22 cellular contexts compared by ENCODE assay signal in the genomic region with DNA sequence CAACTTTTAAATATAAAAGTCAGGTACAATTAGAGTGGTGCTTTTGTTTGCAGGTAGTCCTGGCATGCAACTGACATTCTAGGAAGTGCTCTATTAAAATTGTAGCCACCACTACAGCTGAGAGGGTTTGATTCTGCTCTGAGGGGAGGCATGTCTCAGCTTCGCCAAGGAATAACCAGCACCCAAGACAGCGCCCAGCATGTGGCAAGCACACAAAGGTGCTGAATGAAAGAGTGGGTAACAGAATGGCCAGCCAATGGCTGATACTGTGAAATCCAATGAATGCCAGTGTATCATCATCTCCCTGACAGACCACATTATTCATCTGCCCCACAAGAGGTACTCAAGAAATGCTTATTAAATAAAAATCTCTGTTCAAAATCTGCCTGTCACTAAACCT. TPM values are rescaled to one million over a fixed set of nuclear protein-coding genes. Genes with fewer than 3 reads are reported as not detected.
DNase-seq lines count a peak whose midpoint lies in the region; ATAC-seq and TF ChIP-seq lines count a peak whose summit lies in the region.
"Had no signal": no experiment of that assay in that cellular context is flagged by ENCODE, and none has a peak within 500 bp of the region (broad histone marks: within the 10 kb centered on the region; RNA-seq: fewer than 3 reads in every experiment).

No MANE protein-coding gene starts in this region.

- H3K4me3 ChIP-seq in SK-N-SH (ENCODE audit: low read depth in 2 of 2, low read length in 1 of 2), result no peak overlapping the region
- H3K4me3 ChIP-seq: Peyer's patch, SJCRH30 had no signal

- no peak for DNase-seq in SK-N-SH
- DNase-seq in central memory CD8-positive, alpha-beta T cell (ENCODE audit: low spot score in 2 of 2), result no peak
- no peak for DNase-seq in activated CD8-positive, alpha-beta memory T cell treated with anti-CD3 and anti-CD28 coated beads, Interleukin-2, amount 50 U/mL, for 48 hours
- DNase-seq in activated CD4-positive, alpha-beta T cell treated with anti-CD3 and anti-CD28 coated beads, Interleukin-2, amount 10 ng/mL, durations not matched to agents 7 days and 5 days, result no peak
- DNase-seq: ACHN, C1 segment of cervical spinal cord, EL, GF-D8, GOT3, HCEC 1CT, NCI-H1417, NCI-H1694 treated with DMSO at 0.1 percent for 48 hours, NCI-H2081 treated with DMSO at 0.1 percent for 48 hours, NCI-H446, NCI-H526, Peyer's patch, SJCRH30 had no signal

- H3K27me3 ChIP-seq in SK-N-SH (ENCODE audit: insufficient read depth), result no peaks in the 10 kb centered on the region
- H3K27me3 ChIP-seq: Peyer's patch had no signal

- H3K4me1 ChIP-seq in SK-N-SH (ENCODE audit: control insufficient read depth in 1 of 2, insufficient read depth in 2 of 2, low read depth in 1 of 2, low read length in 1 of 2), result peaks cover 18 to 21% of the 10 kb centered on the region in 2 experiments

- 0 out of 2 replicates have a peak, but pooled peaks cover 5% of the 10 kb centered on the region for H3K79me2 ChIP-seq in SK-N-SH (ENCODE audit: insufficient read depth)

- no peaks in the 10 kb centered on the region for H3K9me2 ChIP-seq in SK-N-SH

- H3K9me3 ChIP-seq in SK-N-SH, result no peaks in the 10 kb centered on the region
- H3K9me3 ChIP-seq: Peyer's patch, SJCRH30 had no signal

- H3K36me3 ChIP-seq in SK-N-SH (replicated peaks in 1 of 2; ENCODE audit: control insufficient read depth in 1 of 2, insufficient read depth in 2 of 2, low read length in 1 of 2), result no peaks in the 10 kb centered on the region
- H3K36me3 ChIP-seq: SJCRH30 had no signal

- 100% methylated on average over 1 of the region's 2 CpGs for WGBS in SK-N-SH (ENCODE audit: low lambda C conversion rate)

- no peak overlapping the region for H3K9ac ChIP-seq in SK-N-SH

- H3K4me1 Mint-ChIP-seq in IgD-negative memory B cell, result peaks cover 47 to 65% (median 49%) of the 10 kb centered on the region in 3 donors
- peaks cover 78% of the 10 kb centered on the region for H3K4me1 Mint-ChIP-seq in central memory CD8-positive, alpha-beta T cell
- peaks cover 82% of the 10 kb centered on the region for H3K4me1 Mint-ChIP-seq in stimulated activated memory B cell treated with anti-CD40 and anti-IgM and Interleukin-4, amounts not matched to agents 10 μg/mL and 1 μg/mL and 100 μg/mL, for 72 hours
- peaks cover 73% of the 10 kb centered on the region for H3K4me1 Mint-ChIP-seq in activated CD4-positive, alpha-beta T cell treated with anti-CD3 and anti-CD28 coated beads, Interleukin-2, amount 10 ng/mL, durations not matched to agents 7 days and 5 days

- H3K9me3 Mint-ChIP-seq in IgD-negative memory B cell, result no peaks in the 10 kb centered on the region
- H3K9me3 Mint-ChIP-seq in central memory CD8-positive, alpha-beta T cell, result no peaks in the 10 kb centered on the region
- H3K9me3 Mint-ChIP-seq in stimulated activated memory B cell treated with anti-CD40 and anti-IgM and Interleukin-4, amounts not matched to agents 10 μg/mL and 1 μg/mL and 100 μg/mL, for 72 hours, result no peaks in the 10 kb centered on the region
- H3K9me3 Mint-ChIP-seq in activated CD4-positive, alpha-beta T cell treated with anti-CD3 and anti-CD28 coated beads, Interleukin-2, amount 10 ng/mL, durations not matched to agents 7 days and 5 days, result no peaks in the 10 kb centered on the region

- no peak for TF ChIP-seq RAD21 in SK-N-SH (IDR thresholded peaks at IDR 0.05; ENCODE audit: low read length)

- CTCF ChIA-PET in SK-N-SH (lab: Yijun Ruan, JAX), result no interaction called here
- CTCF ChIA-PET in activated CD4-positive, alpha-beta T cell treated with anti-CD3 and anti-CD28 coated beads, Interleukin-2, amount 10 ng/mL, durations not matched to agents 7 days and 5 days (lab: Charles Lee), result no interaction called here

- peaks cover 7% of the 10 kb centered on the region for H3K36me3 Mint-ChIP-seq in IgD-negative memory B cell
- peaks cover 12% of the 10 kb centered on the region for H3K36me3 Mint-ChIP-seq in central memory CD8-positive, alpha-beta T cell (ENCODE audit: insufficient read depth)
- peaks cover 43% of the 10 kb centered on the region for H3K36me3 Mint-ChIP-seq in stimulated activated memory B cell treated with anti-CD40 and anti-IgM and Interleukin-4, amounts not matched to agents 10 μg/mL and 1 μg/mL and 100 μg/mL, for 72 hours
- H3K36me3 Mint-ChIP-seq in activated CD4-positive, alpha-beta T cell treated with anti-CD3 and anti-CD28 coated beads, Interleukin-2, amount 10 ng/mL, durations not matched to agents 7 days and 5 days (ENCODE audit: low read depth), result peaks cover 78% of the 10 kb centered on the region

- no peak for TF ChIP-seq CTCF in SK-N-SH (IDR thresholded peaks at IDR 0.05)

- H3K4me3 Mint-ChIP-seq in IgD-negative memory B cell, result no peak overlapping the region
- no peak overlapping the region for H3K4me3 Mint-ChIP-seq in central memory CD8-positive, alpha-beta T cell
- no peak overlapping the region for H3K4me3 Mint-ChIP-seq in stimulated activated memory B cell treated with anti-CD40 and anti-IgM and Interleukin-4, amounts not matched to agents 10 μg/mL and 1 μg/mL and 100 μg/mL, for 72 hours
- H3K4me3 Mint-ChIP-seq in activated CD4-positive, alpha-beta T cell treated with anti-CD3 and anti-CD28 coated beads, Interleukin-2, amount 10 ng/mL, durations not matched to agents 7 days and 5 days, result no peak overlapping the region

- ATAC-seq in SK-N-SH treated with all-trans-retinoic acid at 6 μM for 48 hours (no peak), HG03521 (IDR thresholded peaks at IDR 0.05; ENCODE audit: unreplicated experiment) (no peak)
- no peak for ATAC-seq in central memory CD8-positive, alpha-beta T cell (replicated peaks; ENCODE audit: extremely low read depth, poor library complexity, severe bottlenecking)
- no peak for ATAC-seq in stimulated activated memory B cell treated with anti-CD40 and anti-IgM and Interleukin-4, amounts not matched to agents 10 μg/mL and 1 μg/mL and 100 μg/mL, for 72 hours

- H3K4me2 ChIP-seq in SK-N-SH, result no peak overlapping the region

- no peaks in the 10 kb centered on the region for H4K20me1 ChIP-seq in SK-N-SH (ENCODE audit: insufficient read depth)

- no peak overlapping the region for H2AFZ ChIP-seq in SK-N-SH (ENCODE audit: low read depth)

- H3F3A ChIP-seq in SK-N-SH (replicated peaks; ENCODE audit: insufficient read depth), result peaks cover 17% of the 10 kb centered on the region

- no peak for TF ChIP-seq EP300 in SK-N-SH (IDR thresholded peaks at IDR 0.05; ENCODE audit: borderline replicate concordance in 1 of 2, low read depth in 1 of 2, low read length in 1 of 2)

- H3K27me3 Mint-ChIP-seq in IgD-negative memory B cell, result no peaks in the 10 kb centered on the region
- no peaks in the 10 kb centered on the region for H3K27me3 Mint-ChIP-seq in central memory CD8-positive, alpha-beta T cell
- no peaks in the 10 kb centered on the region for H3K27me3 Mint-ChIP-seq in stimulated activated memory B cell treated with anti-CD40 and anti-IgM and Interleukin-4, amounts not matched to agents 10 μg/mL and 1 μg/mL and 100 μg/mL, for 72 hours
- H3K27me3 Mint-ChIP-seq in activated CD4-positive, alpha-beta T cell treated with anti-CD3 and anti-CD28 coated beads, Interleukin-2, amount 10 ng/mL, durations not matched to agents 7 days and 5 days, result no peaks in the 10 kb centered on the region

- peak overlapping the region in 2 of 3 donors; percentile 37 to 91 for H3K27ac Mint-ChIP-seq in IgD-negative memory B cell
- peak overlapping the region; percentile 23 for H3K27ac Mint-ChIP-seq in central memory CD8-positive, alpha-beta T cell (ENCODE audit: low read depth)
- peak overlapping the region; percentile 76 for H3K27ac Mint-ChIP-seq in stimulated activated memory B cell treated with anti-CD40 and anti-IgM and Interleukin-4, amounts not matched to agents 10 μg/mL and 1 μg/mL and 100 μg/mL, for 72 hours
- no peak overlapping the region for H3K27ac Mint-ChIP-seq in activated CD4-positive, alpha-beta T cell treated with anti-CD3 and anti-CD28 coated beads, Interleukin-2, amount 10 ng/mL, durations not matched to agents 7 days and 5 days

- no peak overlapping the region for H3K27ac ChIP-seq in SK-N-SH (ENCODE audit: low read depth in 2 of 2, low read length in 1 of 2)
- H3K27ac ChIP-seq: 22Rv1, Peyer's patch, SJCRH30 had no signal

- POLR2A ChIA-PET in SK-N-SH (lab: Yijun Ruan, JAX), result no interaction called here
- POLR2A ChIA-PET in activated CD4-positive, alpha-beta T cell treated with anti-CD3 and anti-CD28 coated beads, Interleukin-2, amount 10 ng/mL, durations not matched to agents 7 days and 5 days (lab: Charles Lee), result no interaction called here

TF ChIP-seq in SK-N-SH treated with all-trans-retinoic acid at 6 μM for 48 hours, 23 proteins besides CTCF, POLR2A, EP300 and RAD21 (continues in another document):
- TF ChIP-seq ESRRG (CRISPR knock-in tag; IDR thresholded peaks at IDR 0.05) (no peak), ZFP3 (CRISPR knock-in tag; IDR thresholded peaks at IDR 0.05) (no peak), BACH2 (CRISPR knock-in tag; IDR thresholded peaks at IDR 0.05; ENCODE audit: borderline replicate concordance) (no peak), TCF4 (CRISPR knock-in tag; IDR thresholded peaks at IDR 0.05; ENCODE audit: borderline replicate concordance) (no peak), ZNF565 (CRISPR knock-in tag; conservative IDR thresholded peaks at IDR 0.05; ENCODE audit: low read depth) (no peak), RARB (CRISPR knock-in tag; IDR thresholded peaks at IDR 0.05) (no peak), ZFP30 (CRISPR knock-in tag; IDR thresholded peaks at IDR 0.05) (no peak), CSDC2 (CRISPR knock-in tag; IDR thresholded peaks at IDR 0.05) (no peak), SNAI2 (CRISPR knock-in tag; IDR thresholded peaks at IDR 0.05) (no peak), GLIS3 (CRISPR knock-in tag; IDR thresholded peaks at IDR 0.05) (no peak), ZC3H10 (CRISPR knock-in tag; IDR thresholded peaks at IDR 0.05) (no peak), CSRNP3 (CRISPR knock-in tag; IDR thresholded peaks at IDR 0.05) (no peak), ZNF8 (CRISPR knock-in tag; IDR thresholded peaks at IDR 0.05) (no peak)

RNA-seq across cellular contexts. Expression of gene PARP12, which starts 6.9 kb away (rescaled TPM):
- polyA plus RNA-seq in SK-N-SH (2012; rRNA removed) (16.0 and 17.7 TPM in 2 replicates), IgD-negative memory B cell (30.8 TPM)
- 8.8 and 10.9 TPM in 2 replicates for polyA plus RNA-seq in SK-N-SH (2012; cell fraction: cytosol; rRNA removed)
- polyA plus RNA-seq in SK-N-SH (2012; cell fraction: nucleus; rRNA removed), result 44.1 and 46.8 TPM in 2 replicates
- 100 to 1,000 TPM; 121 to 129 TPM for total RNA-seq in activated CD4-positive, alpha-beta T cell treated with anti-CD3 and anti-CD28 coated beads, Interleukin-2, amount 10 ng/mL, durations not matched to agents 7 days and 5 days
- total RNA-seq: SJCRH30 had no signal
